Comparison of ENCODE assay signal across 16 cellular contexts in the genomic region with DNA sequence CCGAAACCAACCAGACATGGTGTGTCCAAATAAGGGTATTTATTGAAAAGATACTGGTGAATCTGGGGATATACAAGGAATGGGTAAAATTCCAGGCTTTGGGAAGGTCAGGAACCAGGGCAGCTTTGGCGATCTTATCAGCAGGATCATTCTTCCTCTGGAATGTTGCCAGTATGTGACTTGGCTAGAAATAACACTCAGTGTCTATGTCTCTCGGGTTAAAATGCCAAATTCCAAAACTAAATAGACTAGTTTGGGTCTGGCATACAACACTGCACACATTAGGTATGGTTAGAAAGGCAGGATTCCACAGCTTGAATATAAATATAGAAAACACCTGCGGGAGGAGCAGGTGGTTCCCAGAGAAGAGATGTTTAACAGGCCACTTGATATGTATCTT.
DNase-seq lines count a peak whose midpoint lies in the region; ATAC-seq, FAIRE-seq and TF ChIP-seq lines count a peak whose summit lies in the region.
"Had no signal": no experiment of that assay in that cellular context is flagged by ENCODE, and none has a peak within 500 bp of the region (broad histone marks: within the 10 kb centered on the region; RNA-seq: fewer than 3 reads in every experiment).

No MANE protein-coding gene starts in this region.

- DNase-seq in A549 (ENCODE audit: low read depth in 1 of 2, low spot score in 1 of 2), result no peak
- peak; percentile 73 for DNase-seq in EH (ENCODE audit: low read depth)
- DNase-seq in NCI-H2029 treated with DMSO at 0.1 percent for 48 hours (lab: John Stamatoyannopoulos, UW), result peak; percentile 51
- peak; percentile 19 for DNase-seq in glomerular visceral epithelial cell (ENCODE audit: extremely low spot score)
- DNase-seq in UCSD-AML1 (lab: John Stamatoyannopoulos, UW; ENCODE audit: unreplicated experiment), result no peak
- DNase-seq in foreskin keratinocyte, result no peak
- DNase-seq: activated CD4-positive, alpha-beta memory T cell treated with anti-CD3 and anti-CD28 coated beads for 36 hours; esophagus squamous epithelium; head of caudate nucleus; IMR-90; NCI-H1048; SW 1271 had no signal

- H3K4me1 ChIP-seq in A549 (peaks cover 11% of the 10 kb centered on the region), foreskin keratinocyte (peaks cover 3% of the 10 kb centered on the region)
- H3K4me1 ChIP-seq: esophagus squamous epithelium had no signal

- H3K27ac ChIP-seq in A549 (no peak overlapping the region), foreskin keratinocyte (no peak overlapping the region)
- H3K27ac ChIP-seq: cardiac muscle cell, esophagus squamous epithelium had no signal

- no peaks in the 10 kb centered on the region for H3K9me3 ChIP-seq in A549
- H3K9me3 ChIP-seq: esophagus squamous epithelium had no signal

- no peaks in the 10 kb centered on the region for H3K27me3 ChIP-seq in foreskin keratinocyte
- H3K27me3 ChIP-seq: cardiac muscle cell, esophagus squamous epithelium had no signal

- FAIRE-seq in A549 (lab: Jason Lieb, UNC), result no peak
- FAIRE-seq: D721Med had no signal

- POLR2A ChIA-PET in A549 (lab: Yijun Ruan, JAX), result no interaction called here

- no peak for TF ChIP-seq EP300 in A549 (IDR thresholded peaks at IDR 0.05)

- ATAC-seq in A549 (no peak), GM18517 (IDR thresholded peaks at IDR 0.05; ENCODE audit: unreplicated experiment) (no peak), foreskin keratinocyte (no peak), HG03439 (IDR thresholded peaks at IDR 0.05; ENCODE audit: unreplicated experiment) (no peak)

- WGBS in A549 (ENCODE audit: missing lambda C conversion rate), result 34% methylated on average over 4 of the region's 4 CpGs

- no peak for TF ChIP-seq RAD21 in A549 (conservative IDR thresholded peaks at IDR 0.05 in 1 of 2, IDR thresholded peaks at IDR 0.05 in 1 of 2)

- H3K4me2 ChIP-seq in A549, result peak overlapping the region; percentile 48; the same call in 2 of the 3 replicates

- H3K4me3 ChIP-seq in A549, result no peak overlapping the region
- H3K4me3 ChIP-seq: cardiac muscle cell, esophagus squamous epithelium had no signal

- no peak for TF ChIP-seq CTCF in A549 (IDR thresholded peaks at IDR 0.05)
- TF ChIP-seq CTCF in foreskin keratinocyte (conservative IDR thresholded peaks at IDR 0.05), result no peak

- TF ChIP-seq POLR2A in A549 (IDR thresholded peaks at IDR 0.05; ENCODE audit: low read length), result no peak

- CTCF ChIA-PET in A549 (lab: Yijun Ruan, JAX), result interaction anchor here (0.7 kb wide), 1 partner anchor 15 kb away, joined by 3 read pairs; no protein-coding TSS in a partner anchor

TF ChIP-seq in A549, 52 proteins besides CTCF, POLR2A, EP300 and RAD21:
- TF ChIP-seq FOSB (CRISPR knock-in tag; IDR thresholded peaks at IDR 0.05) (no peak), GATA3 (IDR thresholded peaks at IDR 0.05; ENCODE audit: borderline replicate concordance) (peak; percentile 79)
TF ChIP-seq in A549: peak in this region for 1.

Comparison
In these comparisons a context has a peak if more than half of its experiments do, and no peak if none do; other contexts are left out.
1. DNase-seq: peak in EH (single experiment), NCI-H2029 treated with DMSO at 0.1 percent for 48 hours (single experiment) and glomerular visceral epithelial cell (single experiment); none in A549 (0 of 2), UCSD-AML1 (single experiment) and foreskin keratinocyte (0 of 2).